ENCODE assay signal across 31 cellular contexts in genomic region chr14:65749287-65749686, GRCh38.
"Had no signal": no experiment of that assay in that cellular context is flagged by ENCODE, and none has a peak within 500 bp of the region (broad histone marks: within the 10 kb centered on the region; RNA-seq: fewer than 3 reads in every experiment).

No MANE protein-coding gene starts in this region.

- H3K9me3 Mint-ChIP-seq: natural killer cell; nephron; neural progenitor cell; stimulated activated memory B cell treated with anti-CD40 and anti-IgM and Interleukin-4, amounts not matched to agents 10 μg/mL and 1 μg/mL and 100 μg/mL, for 72 hours; stimulated activated naive CD8-positive, alpha-beta T cell treated with anti-CD3 and anti-CD28 coated beads, Interleukin-15, amount 100 ng/mL, for 72 hours; type B pancreatic cell had no signal

- ATAC-seq: natural killer cell; psoas muscle; right cardiac atrium; sciatic nerve; stimulated activated memory B cell treated with anti-CD40 and anti-IgM and Interleukin-4, amounts not matched to agents 10 μg/mL and 1 μg/mL and 100 μg/mL, for 72 hours; stimulated activated naive CD8-positive, alpha-beta T cell treated with anti-CD3 and anti-CD28 coated beads, Interleukin-15, amount 100 ng/mL, for 72 hours; stimulated activated naive CD8-positive, alpha-beta T cell treated with anti-CD3 and anti-CD28 coated beads, Interleukin-15, Interleukin-2, amounts not matched to agents 100 U/mL and 50 U/mL, for 24 hours; upper lobe of right lung had no signal

- H3K27me3 Mint-ChIP-seq: progenitor cell of endocrine pancreas; stimulated activated memory B cell treated with anti-CD40 and anti-IgM and Interleukin-4, amounts not matched to agents 10 μg/mL and 1 μg/mL and 100 μg/mL, for 72 hours; stimulated activated naive CD8-positive, alpha-beta T cell treated with anti-CD3 and anti-CD28 coated beads, Interleukin-15, amount 100 ng/mL, for 72 hours; type B pancreatic cell had no signal

- H3K36me3 ChIP-seq: neural progenitor cell, ovary, spleen, suprapubic skin, tibial artery, transverse colon, uterus had no signal

- H3K4me1 Mint-ChIP-seq: natural killer cell, nephron had no signal

- H3K27me3 ChIP-seq: neural progenitor cell, ovary, spleen, suprapubic skin, testis, tibial artery, transverse colon, upper lobe of right lung, uterus had no signal

- H3K27ac ChIP-seq: neural progenitor cell, ovary, parathyroid adenoma, psoas muscle, skin epidermis, spleen, suprapubic skin, testis, tibial artery, transverse colon, upper lobe of right lung, uterus had no signal

- H3K4me1 ChIP-seq: parathyroid adenoma, psoas muscle, spleen, suprapubic skin, testis, tibial artery, upper lobe of right lung, uterus had no signal

- H3K4me3 Mint-ChIP-seq: natural killer cell; nephron; neural progenitor cell; stimulated activated memory B cell treated with anti-CD40 and anti-IgM and Interleukin-4, amounts not matched to agents 10 μg/mL and 1 μg/mL and 100 μg/mL, for 72 hours; stimulated activated naive CD8-positive, alpha-beta T cell treated with anti-CD3 and anti-CD28 coated beads, Interleukin-15, amount 100 ng/mL, for 72 hours; type B pancreatic cell had no signal

- DNase-seq: natural killer cell; occipital lobe; ovary; posterior cingulate gyrus; psoas muscle; right cardiac atrium; spleen; stimulated activated CD4-positive, alpha-beta T cell treated with anti-CD3 and anti-CD28 coated beads, Interleukin-12 subunit alpha, Interleukin-12 subunit beta, amount 100 ng/mL, for 4 hours; stimulated activated CD4-positive, alpha-beta T cell treated with anti-CD3 and anti-CD28 coated beads, Interleukin-1b, Interleukin-23, amount 100 ng/mL, for 48 hours; stimulated activated CD4-positive, alpha-beta T cell treated with anti-CD3 and anti-CD28 coated beads, Interleukin-4, amount 100 ng/mL, for 1 hour; stimulated activated CD4-positive, alpha-beta T cell treated with anti-CD3 and anti-CD28 coated beads, Interleukin-4, amount 100 ng/mL, for 4 hours; stimulated activated CD8-positive, alpha-beta memory T cell treated with anti-CD3 and anti-CD28 coated beads, Interleukin-4, amount 100 ng/mL, for 48 hours; stimulated activated naive CD4-positive, alpha-beta T cell; stimulated activated naive CD8-positive, alpha-beta T cell treated with anti-CD3 and anti-CD28 coated beads, Interleukin-15, amount 100 ng/mL, for 72 hours; stimulated activated naive CD8-positive, alpha-beta T cell treated with anti-CD3 and anti-CD28 coated beads, Interleukin-15, Interleukin-2, amounts not matched to agents 100 U/mL and 50 U/mL, for 24 hours; substantia nigra; testis; tibial artery; transverse colon; upper lobe of right lung; uterus had no signal

- H3K27ac Mint-ChIP-seq: natural killer cell; nephron; neural progenitor cell; progenitor cell of endocrine pancreas; stimulated activated memory B cell treated with anti-CD40 and anti-IgM and Interleukin-4, amounts not matched to agents 10 μg/mL and 1 μg/mL and 100 μg/mL, for 72 hours; type B pancreatic cell had no signal

- H3K36me3 Mint-ChIP-seq: natural killer cell, neural progenitor cell, type B pancreatic cell had no signal

- H3K4me3 ChIP-seq: neural progenitor cell, ovary, psoas muscle, skin epidermis, smooth muscle cell, spleen, suprapubic skin, testis, tibial artery, transverse colon, upper lobe of right lung, uterus had no signal

- H3K9me3 ChIP-seq: ovary, psoas muscle, spleen, suprapubic skin, testis, tibial artery, transverse colon, upper lobe of right lung, uterus had no signal
